In the genomic region with DNA sequence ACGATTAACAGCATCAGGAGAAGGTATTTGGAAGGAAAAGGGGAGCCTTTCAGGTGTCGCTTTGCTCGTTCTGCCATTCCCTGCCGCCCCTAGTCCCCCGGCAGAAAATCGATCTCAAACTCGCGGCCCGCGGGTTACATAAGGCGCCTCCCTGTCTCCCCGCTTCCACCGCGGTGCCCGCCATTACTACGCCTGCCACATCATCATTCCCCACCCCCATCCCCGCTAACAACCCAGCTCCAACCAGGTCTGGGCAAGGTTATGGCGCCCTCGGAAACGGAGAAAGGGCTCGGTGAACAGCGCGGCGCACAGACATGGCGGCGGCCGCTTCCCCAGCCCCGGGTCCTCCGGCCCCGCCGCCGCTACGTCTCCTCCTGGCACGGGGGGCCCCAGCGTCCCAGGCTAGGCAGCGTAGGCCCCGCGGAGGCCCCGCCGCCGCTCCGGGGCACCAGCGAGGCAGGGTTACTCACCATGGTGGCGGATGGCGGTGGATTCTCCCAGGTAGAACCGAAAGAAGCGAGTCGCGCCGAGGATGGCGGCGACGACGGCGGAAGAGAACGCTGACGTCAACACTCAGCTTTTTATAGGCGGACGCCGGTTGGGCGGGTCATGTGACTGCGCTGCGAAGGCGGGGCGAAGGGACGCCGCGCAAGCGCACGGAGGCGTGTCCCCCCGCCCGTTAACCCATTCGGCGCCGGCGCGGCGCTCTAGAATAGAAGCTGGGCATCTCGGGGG, we compare ENCODE assay signal across 8 cellular contexts. TPM values are rescaled to one million over a fixed set of nuclear protein-coding genes. Genes with fewer than 3 reads are reported as not detected.
DNase-seq lines count a peak whose midpoint lies in the region; ATAC-seq and TF ChIP-seq lines count a peak whose summit lies in the region.

A gene (minus strand): TSS at position 556 of the 735 bp plus-strand sequence. CDS start 83 bp downstream, at position 473.

- peak within 1 kb of the TSS; percentile 87 for H3K4me3 Mint-ChIP-seq in activated CD4-positive, alpha-beta T cell treated with anti-CD3 and anti-CD28 coated beads for 36 hours

- CTCF ChIA-PET in activated CD4-positive, alpha-beta T cell treated with anti-CD3 and anti-CD28 coated beads for 36 hours (lab: Charles Lee), result interaction anchor here (0.6 to 1.7 kb wide), 10 partner anchors 14 to 360 kb away, joined by 3 to 11 read pairs (median 5); a partner anchor contains a TSS

- POLR2A ChIA-PET in activated CD4-positive, alpha-beta T cell treated with anti-CD3 and anti-CD28 coated beads for 36 hours (lab: Charles Lee), result interaction anchor here (0.6 to 2.8 kb wide), 9 partner anchors 9 to 490 kb away, joined by 3 to 30 read pairs (median 3); a partner anchor contains a TSS

- peak; percentile 100 for TF ChIP-seq POLR2A in GM15510 (IDR thresholded peaks at IDR 0.05; ENCODE audit: borderline replicate concordance, extremely low read depth, insufficient read length)

- H3K4me1 Mint-ChIP-seq in activated CD4-positive, alpha-beta T cell treated with anti-CD3 and anti-CD28 coated beads for 36 hours, result peaks cover 52% of the 10 kb centered on the region

- H3K9me3 Mint-ChIP-seq in activated CD4-positive, alpha-beta T cell treated with anti-CD3 and anti-CD28 coated beads for 36 hours (ENCODE audit: low read depth), result no peaks in the 10 kb centered on the region

- H3K27ac Mint-ChIP-seq in activated CD4-positive, alpha-beta T cell treated with anti-CD3 and anti-CD28 coated beads for 36 hours, result peak within 1 kb of the TSS; percentile 94

- intact Hi-C loops in activated CD4-positive, alpha-beta T cell treated with anti-CD3 and anti-CD28 coated beads for 36 hours (cut with DNase I, micrococcal nuclease), result loop anchor here (1.0 to 10.0 kb wide), 14 partner anchors 14 to 1700 kb away; a partner anchor contains a TSS

- TF ChIP-seq CTCF in kidney epithelial cell (IDR thresholded peaks at IDR 0.05; ENCODE audit: insufficient read depth, low read length, poor library complexity, severe bottlenecking), result no peak

- peaks cover 14% of the 10 kb centered on the region for H3K36me3 ChIP-seq in kidney epithelial cell (ENCODE audit: control insufficient read depth, insufficient read depth, low read length)

- DNase-seq in NCI-H446 treated with DMSO at 0.1 percent for 48 hours (lab: John Stamatoyannopoulos, UW), result peak; percentile 83
- DNase-seq in activated CD4-positive, alpha-beta T cell treated with anti-CD3 and anti-CD28 coated beads for 36 hours, result peak; percentile 94
- peak; percentile 93 for DNase-seq in cerebellum (ENCODE audit: low spot score)
- no peak for DNase-seq in kidney epithelial cell (ENCODE audit: low read depth)
- DNase-seq in stimulated activated CD4-positive, alpha-beta T cell treated with anti-CD3 and anti-CD28 coated beads, Interleukin-15, amount 100 ng/mL, for 24 hours, result peak; percentile 90

- H3K36me3 Mint-ChIP-seq in activated CD4-positive, alpha-beta T cell treated with anti-CD3 and anti-CD28 coated beads for 36 hours (ENCODE audit: low read depth), result peaks cover 50% of the 10 kb centered on the region

- H3K4me3 ChIP-seq in kidney epithelial cell (ENCODE audit: low read depth, low read length), result peak within 1 kb of the TSS; percentile 92

- no peaks in the 10 kb centered on the region for H3K27me3 Mint-ChIP-seq in activated CD4-positive, alpha-beta T cell treated with anti-CD3 and anti-CD28 coated beads for 36 hours

- ATAC-seq in HG03135 (IDR thresholded peaks at IDR 0.05; ENCODE audit: unreplicated experiment) (peak; percentile 50), GM18861 (IDR thresholded peaks at IDR 0.05; ENCODE audit: unreplicated experiment) (no peak)
- ATAC-seq in activated CD4-positive, alpha-beta T cell treated with anti-CD3 and anti-CD28 coated beads for 36 hours, result peak; percentile 45

- H3K27me3 ChIP-seq in kidney epithelial cell (ENCODE audit: control insufficient read depth, insufficient read depth, low read length), result no peaks in the 10 kb centered on the region

RNA-seq across cellular contexts. Expression of the gene that starts here (rescaled TPM):
- total RNA-seq in activated CD4-positive, alpha-beta T cell treated with anti-CD3 and anti-CD28 coated beads for 36 hours, result 1,000 to 10,000 TPM; 3,116 to 3,255 TPM
- total RNA-seq in cerebellum (1,068 TPM), kidney epithelial cell (3,492 and 3,925 TPM in 2 replicates)
